Comparison of ENCODE assay signal across 9 cellular contexts in the genomic region with DNA sequence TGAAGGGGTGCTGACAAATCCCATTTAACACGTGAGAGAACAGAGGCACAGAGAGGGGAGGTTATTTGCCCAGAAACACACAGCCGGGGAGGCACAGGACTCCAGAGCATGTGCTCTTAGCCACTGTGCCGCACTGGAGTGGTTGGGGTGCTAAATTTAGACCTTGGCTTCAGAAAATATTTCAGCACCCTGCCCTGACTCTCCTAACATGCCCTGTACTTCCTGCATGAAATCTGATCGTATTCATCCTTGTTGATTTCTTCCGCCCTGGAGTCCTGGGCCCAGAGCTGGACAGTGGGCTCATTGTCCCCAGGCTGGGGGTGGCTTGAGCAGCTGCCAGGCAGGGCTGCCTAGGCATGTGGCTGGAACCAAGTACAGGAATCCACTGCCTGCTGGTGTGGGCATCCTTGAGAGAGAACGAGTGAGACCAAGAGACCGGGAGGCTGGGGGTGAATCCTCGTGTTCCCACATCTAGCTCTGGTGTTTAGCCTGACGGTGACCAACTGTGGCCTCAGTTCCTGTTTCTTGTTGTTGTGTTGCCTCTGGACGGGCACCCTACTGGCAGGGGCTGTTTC. TPM values are rescaled to one million over a fixed set of nuclear protein-coding genes. Genes with fewer than 3 reads are reported as not detected.
DNase-seq lines count a peak whose midpoint lies in the region; TF ChIP-seq lines count a peak whose summit lies in the region.
"Had no signal": no experiment of that assay in that cellular context is flagged by ENCODE, and none has a peak within 500 bp of the region (broad histone marks: within the 10 kb centered on the region; RNA-seq: fewer than 3 reads in every experiment).

No MANE protein-coding gene starts in this region.

- intact Hi-C loops in stomach (cut with DNase I; ENCODE audit: low total_unique reads) (no loop called here), OCI-LY7 (cut with micrococcal nuclease; ENCODE audit: unreplicated experiment) (no loop called here)

- H3K4me3 Mint-ChIP-seq in HFFc6: peak overlapping the region; percentile 38; the same call in 1 of the 2 replicates

- H3K36me3 Mint-ChIP-seq in HFFc6 (ENCODE audit: low read depth): no peaks in the 10 kb centered on the region

- H2AFZ ChIP-seq in OCI-LY7 (ENCODE audit: low read length): no peak overlapping the region

- H3K36me3 ChIP-seq in stomach (no peaks in the 10 kb centered on the region), OCI-LY7 (ENCODE audit: insufficient read depth, low read length) (no peaks in the 10 kb centered on the region)

- DNase-seq in HFFc6: peak; percentile 24
- DNase-seq in astrocyte of the hippocampus (ENCODE audit: low read depth, low spot score): peak; percentile 85
- DNase-seq in hepatic stellate cell (ENCODE audit: low spot score): peak; percentile 44
- peak; percentile 65 for DNase-seq in stomach
- DNase-seq in OCI-LY7 (ENCODE audit: low spot score): no peak
- no peak for DNase-seq in NCI-H2081 (lab: John Stamatoyannopoulos, UW)
- DNase-seq in NCI-H69 (lab: John Stamatoyannopoulos, UW): no peak
- no peak for DNase-seq in stimulated activated CD4-positive, alpha-beta T cell treated with anti-CD3 and anti-CD28 coated beads, Interleukin-4, amount 100 ng/mL, for 4 hours

- no TSS peak for BruUV-seq in OCI-LY7 (replicated peaks; lab: Mats Ljungman, UMichigan)

- H3K9me3 Mint-ChIP-seq in HFFc6: no peaks in the 10 kb centered on the region

- no peak for TF ChIP-seq CTCF in HFFc6 (IDR thresholded peaks at IDR 0.05)
- TF ChIP-seq CTCF in stomach (IDR thresholded peaks at IDR 0.05): no peak
- TF ChIP-seq CTCF in OCI-LY7 (conservative IDR thresholded peaks at IDR 0.05; ENCODE audit: low read length): no peak

- CTCF ChIA-PET in OCI-LY7 (lab: Charles Lee; ENCODE audit: unreplicated experiment): no interaction called here

- H3K27ac Mint-ChIP-seq in HFFc6: peak overlapping the region; percentile 77

- H3K4me1 Mint-ChIP-seq in HFFc6 (ENCODE audit: low read depth): peaks cover 66% of the 10 kb centered on the region

- H3K4me1 ChIP-seq in stomach (peaks cover 21 to 63% (median 32%) of the 10 kb centered on the region in 4 donors), OCI-LY7 (ENCODE audit: insufficient read depth, low read length, poor library complexity, severe bottlenecking) (peaks cover 7% of the 10 kb centered on the region)

- no peaks in the 10 kb centered on the region for H4K20me1 ChIP-seq in OCI-LY7 (ENCODE audit: insufficient read depth, low read length)

- TF ChIP-seq EP300 in stomach (IDR thresholded peaks at IDR 0.05): no peak

- H3K9me2 ChIP-seq in OCI-LY7 (ENCODE audit: insufficient read depth, low read length): no peaks in the 10 kb centered on the region

- H3K4me2 ChIP-seq in OCI-LY7 (ENCODE audit: low read length): no peak overlapping the region

- peaks cover 2% of the 10 kb centered on the region for H3K27me3 Mint-ChIP-seq in HFFc6 (ENCODE audit: insufficient read depth)

- no peaks in the 10 kb centered on the region for H3K27me3 ChIP-seq in stomach

- 15 to 37% (median 29%) methylated on average over 10 of the region's 10 CpGs for WGBS in stomach, 5 donors

- H3K9me3 ChIP-seq in stomach (no peaks in the 10 kb centered on the region), OCI-LY7 (ENCODE audit: low read length) (no peaks in the 10 kb centered on the region)

- H3K27ac ChIP-seq in stomach (peak overlapping the region; percentile 19 to 78 (median 67)), OCI-LY7 (ENCODE audit: low read depth, low read length, poor library complexity, severe bottlenecking) (no peak overlapping the region)
- H3K27ac ChIP-seq: VCaP had no signal

- POLR2A ChIA-PET in OCI-LY7 (lab: Charles Lee): interaction anchor here (0.7 kb wide), 1 partner anchor 1142 kb away, joined by 6 read pairs; no protein-coding TSS in a partner anchor

- no peak for TF ChIP-seq POLR2A in stomach (IDR thresholded peaks at IDR 0.05)

- no peak overlapping the region for H3K4me3 ChIP-seq in stomach
- no peak overlapping the region for H3K4me3 ChIP-seq in OCI-LY7 (ENCODE audit: low read depth, low read length, poor library complexity, severe bottlenecking)

- no peaks in the 10 kb centered on the region for H3K79me2 ChIP-seq in OCI-LY7 (ENCODE audit: insufficient read depth, low read depth, low read length)

RNA-seq across cellular contexts. Expression of a gene that starts 5.3 kb away (rescaled TPM):
- total RNA-seq in HFFc6 (2021; fragmentation: NEBNext Ultra II Directional; extraction: Animal tissue kit (Norgen Biotek cat#: 25700)): 10 to 100 TPM; 11.5 to 14.9 (median 13.6) TPM
- total RNA-seq in stomach (100 to 1,000 TPM in 1 of 5 donors, 10 to 100 TPM in 3, 1 to 10 TPM in 1; 5.5 to 116 (median 43.8) TPM), OCI-LY7 (2022) (2.7 and 3.2 TPM in 2 replicates)
- 10 to 100 TPM in 1 of 3 donors, 1 to 10 TPM in 2; 4.0 to 12.7 (median 9.0) TPM for polyA plus RNA-seq in stomach
- 2.5 and 3.3 TPM in 2 replicates for total RNA-seq in OCI-LY7 (2014; rRNA removed; shearing (Covaris generic))

RNA-seq across cellular contexts. Expression of a gene that starts 14.9 kb away (rescaled TPM):
- total RNA-seq in HFFc6 (2021; fragmentation: NEBNext Ultra II Directional; extraction: Animal tissue kit (Norgen Biotek cat#: 25700)): not detected
- total RNA-seq in stomach (under 1 TPM in 1 of 5 donors, not detected in 4; 0.92 TPM), OCI-LY7 (2022) (not detected in 2 replicates)
- polyA plus RNA-seq in stomach: not detected
- not detected in 2 replicates for total RNA-seq in OCI-LY7 (2014; rRNA removed; shearing (Covaris generic))

RNA-seq across cellular contexts. Expression of a gene that starts 27.2 kb away (rescaled TPM):
- total RNA-seq in HFFc6 (2021; fragmentation: NEBNext Ultra II Directional; extraction: Animal tissue kit (Norgen Biotek cat#: 25700)): not detected
- total RNA-seq in stomach (not detected), OCI-LY7 (2022) (not detected in 2 replicates)
- under 1 TPM in 1 of 3 donors, not detected in 2; 0.20 TPM for polyA plus RNA-seq in stomach
- total RNA-seq in OCI-LY7 (2014; rRNA removed; shearing (Covaris generic)): not detected in 2 replicates

RNA-seq across cellular contexts. Expression of a gene that starts 35.8 kb away (rescaled TPM):
- 100 to 1,000 TPM in 1 of 6 experiments, 10 to 100 TPM in 5; 90.6 to 101 (median 95.2) TPM for total RNA-seq in HFFc6 (2021; fragmentation: NEBNext Ultra II Directional; extraction: Animal tissue kit (Norgen Biotek cat#: 25700))
- total RNA-seq in stomach (100 to 1,000 TPM in 1 of 5 donors, 10 to 100 TPM in 3, 1 to 10 TPM in 1; 2.9 to 258 (median 32.9) TPM), OCI-LY7 (2022) (146 and 158 TPM in 2 replicates)
- polyA plus RNA-seq in stomach: 100 to 1,000 TPM in 2 of 3 donors, 10 to 100 TPM in 1; 85.0 to 120 (median 114) TPM
- 86.5 and 107 TPM in 2 replicates for total RNA-seq in OCI-LY7 (2014; rRNA removed; shearing (Covaris generic))

RNA-seq across cellular contexts. Expression of a gene that starts 55.8 kb away (rescaled TPM):
- total RNA-seq in HFFc6 (2021; fragmentation: NEBNext Ultra II Directional; extraction: Animal tissue kit (Norgen Biotek cat#: 25700)): 10 to 100 TPM; 45.2 to 49.2 (median 47.2) TPM
- total RNA-seq in stomach (10 to 100 TPM in 4 of 5 donors, 1 to 10 TPM in 1; 9.9 to 76.3 (median 44.0) TPM), OCI-LY7 (2022) (55.5 and 65.1 TPM in 2 replicates)
- 10 to 100 TPM; 63.7 to 67.0 (median 66.0) TPM for polyA plus RNA-seq in stomach
- 47.4 and 57.3 TPM in 2 replicates for total RNA-seq in OCI-LY7 (2014; rRNA removed; shearing (Covaris generic))

Comparison
In these comparisons a context has a peak if more than half of its experiments do, and no peak if none do; other contexts are left out.
1. DNase-seq: peak in HFFc6 (single experiment), astrocyte of the hippocampus (single experiment), hepatic stellate cell (single experiment) and stomach (single experiment); none in OCI-LY7 (single experiment), NCI-H2081 (0 of 2), NCI-H69 (single experiment) and stimulated activated CD4-positive, alpha-beta T cell treated with anti-CD3 and anti-CD28 coated beads, Interleukin-4, amount 100 ng/mL, for 4 hours (0 of 2).